ENCODE assay signal across 11 cellular contexts in genomic region chr12:54383041-54383609, GRCh38. TPM values are rescaled to one million over a fixed set of nuclear protein-coding genes. Genes with fewer than 3 reads are reported as not detected.
A peak's percentile ranks its signal among the peaks of the same experiment; 100 is the strongest.
DNase-seq lines count a peak whose midpoint lies in the region; ATAC-seq and TF ChIP-seq lines count a peak whose summit lies in the region.
"Had no signal": no experiment of that assay in that cellular context is flagged by ENCODE, and none has a peak within 500 bp of the region (broad histone marks: within the 10 kb centered on the region; RNA-seq: fewer than 3 reads in every experiment).

No MANE protein-coding gene starts in this region.

- H3K9me3 ChIP-seq in SJSA1 (replicated peaks): no peaks in the 10 kb centered on the region
- no peaks in the 10 kb centered on the region for H3K9me3 ChIP-seq in suprapubic skin
- H3K9me3 ChIP-seq: Peyer's patch had no signal

- no peaks in the 10 kb centered on the region for H3K36me3 Mint-ChIP-seq in activated naive CD4-positive, alpha-beta T cell treated with anti-CD3 and anti-CD28 coated beads for 36 hours (ENCODE audit: low read depth)

- peak overlapping the region; percentile 46; the same call in 1 of the 2 replicates for H3K27ac ChIP-seq in SJSA1
- peak overlapping the region; percentile 75 for H3K27ac ChIP-seq in suprapubic skin

- WGBS in suprapubic skin: 59% methylated on average over 3 of the region's 3 CpGs

- peak; percentile 53 for DNase-seq in activated naive CD4-positive, alpha-beta T cell treated with anti-CD3 and anti-CD28 coated beads for 36 hours
- no peak for DNase-seq in activated naive CD4-positive, alpha-beta T cell treated with Interleukin-2 at 50 U/mL for 16 hours
- peak; percentile 71 to 78 for DNase-seq in SJSA1 (ENCODE audit: low read depth in 1 of 2, low spot score in 2 of 2)
- DNase-seq in fibroblast of pulmonary artery (ENCODE audit: low read depth): peak; percentile 72
- DNase-seq in suprapubic skin (ENCODE audit: low spot score in 2 of 2): no peak
- DNase-seq in left lobe of liver (ENCODE audit: low spot score): no peak
- DNase-seq: DMS79, Peyer's patch had no signal

- no peaks in the 10 kb centered on the region for H3K27me3 Mint-ChIP-seq in activated naive CD4-positive, alpha-beta T cell treated with anti-CD3 and anti-CD28 coated beads for 36 hours (ENCODE audit: low read depth)

- CTCF ChIA-PET in activated naive CD4-positive, alpha-beta T cell treated with anti-CD3 and anti-CD28 coated beads for 36 hours (lab: Charles Lee): interaction anchor here (0.6 to 5.8 kb wide), 13 partner anchors 10 to 168 kb away, joined by 3 to 45 read pairs (median 4); no protein-coding TSS in a partner anchor

- peaks cover 29% of the 10 kb centered on the region for H3K4me1 ChIP-seq in SJSA1 (replicated peaks)
- H3K4me1 ChIP-seq in suprapubic skin: peaks cover 73% of the 10 kb centered on the region

- no peak overlapping the region for H3K4me3 ChIP-seq in SJSA1
- no peak overlapping the region for H3K4me3 ChIP-seq in fibroblast of pulmonary artery (replicated peaks; ENCODE audit: low read depth, low read length)
- no peak overlapping the region for H3K4me3 ChIP-seq in suprapubic skin
- H3K4me3 ChIP-seq: Peyer's patch had no signal

- H3K27me3 ChIP-seq in SJSA1 (replicated peaks) (no peaks in the 10 kb centered on the region), suprapubic skin (no peaks in the 10 kb centered on the region)
- H3K27me3 ChIP-seq: Peyer's patch had no signal

- ATAC-seq in HG03108 (IDR thresholded peaks at IDR 0.05; ENCODE audit: unreplicated experiment) (no peak), left lobe of liver (no peak), HG03039 (IDR thresholded peaks at IDR 0.05; ENCODE audit: unreplicated experiment) (no peak)

- H3K4me1 Mint-ChIP-seq in activated naive CD4-positive, alpha-beta T cell treated with anti-CD3 and anti-CD28 coated beads for 36 hours (ENCODE audit: low read depth): peaks cover 18% of the 10 kb centered on the region

- TF ChIP-seq POLR2A in suprapubic skin (IDR thresholded peaks at IDR 0.05): no peak

- intact Hi-C loops in activated naive CD4-positive, alpha-beta T cell treated with anti-CD3 and anti-CD28 coated beads for 36 hours (cut with micrococcal nuclease): no loop called here

- TF ChIP-seq EP300 in suprapubic skin (IDR thresholded peaks at IDR 0.05): no peak

- no peak for TF ChIP-seq CTCF in fibroblast of pulmonary artery (IDR thresholded peaks at IDR 0.05; ENCODE audit: low read length, missing control alignments)
- TF ChIP-seq CTCF in suprapubic skin (IDR thresholded peaks at IDR 0.05): no peak

- H3K36me3 ChIP-seq in SJSA1: no peaks in the 10 kb centered on the region
- H3K36me3 ChIP-seq in suprapubic skin: peaks cover 3% of the 10 kb centered on the region
- H3K36me3 ChIP-seq: Peyer's patch had no signal

- no peaks in the 10 kb centered on the region for H3K9me3 Mint-ChIP-seq in activated naive CD4-positive, alpha-beta T cell treated with anti-CD3 and anti-CD28 coated beads for 36 hours

- H3K4me3 Mint-ChIP-seq in activated naive CD4-positive, alpha-beta T cell treated with anti-CD3 and anti-CD28 coated beads for 36 hours: no peak overlapping the region

- no peak overlapping the region for H3K27ac Mint-ChIP-seq in activated naive CD4-positive, alpha-beta T cell treated with anti-CD3 and anti-CD28 coated beads for 36 hours
- H3K27ac Mint-ChIP-seq: progenitor cell of endocrine pancreas had no signal

RNA-seq across cellular contexts. Expression of gene ZNF385A, which starts 1.4 kb away (rescaled TPM):
- 1 to 10 TPM in 1 of 2 experiments, under 1 TPM in 1; 0.93 to 1.1 TPM for total RNA-seq in activated naive CD4-positive, alpha-beta T cell treated with anti-CD3 and anti-CD28 coated beads for 36 hours
- total RNA-seq in SJSA1 (2014; rRNA removed; shearing (Covaris generic)): 0.31 and 0.42 TPM in 2 replicates
- total RNA-seq in suprapubic skin (100 to 1,000 TPM in 3 of 4 donors, 10 to 100 TPM in 1; 99.5 to 134 (median 113) TPM), left lobe of liver (3.3 TPM)

RNA-seq across cellular contexts. Expression of gene GPR84, which starts 18.8 kb away (rescaled TPM):
- total RNA-seq in activated naive CD4-positive, alpha-beta T cell treated with anti-CD3 and anti-CD28 coated beads for 36 hours: 1 to 10 TPM; 1.2 TPM
- not detected in 2 replicates for total RNA-seq in SJSA1 (2014; rRNA removed; shearing (Covaris generic))
- total RNA-seq in suprapubic skin (1 to 10 TPM in 1 of 4 donors, under 1 TPM in 3; 0.38 to 1.7 (median 0.73) TPM), left lobe of liver (not detected)
- total RNA-seq: Peyer's patch, progenitor cell of endocrine pancreas had no signal

RNA-seq across cellular contexts. Expression of gene ITGA5, which starts 35.9 kb away (rescaled TPM):
- total RNA-seq in activated naive CD4-positive, alpha-beta T cell treated with anti-CD3 and anti-CD28 coated beads for 36 hours: 10 to 100 TPM; 17.9 to 18.4 TPM
- total RNA-seq in SJSA1 (2014; rRNA removed; shearing (Covaris generic)): 78.9 and 99.4 TPM in 2 replicates
- total RNA-seq in suprapubic skin (10 to 100 TPM; 16.3 to 36.4 (median 24.8) TPM), left lobe of liver (29.2 TPM)

RNA-seq across cellular contexts. Expression of gene COPZ1, which starts 58.2 kb away (rescaled TPM):
- total RNA-seq in activated naive CD4-positive, alpha-beta T cell treated with anti-CD3 and anti-CD28 coated beads for 36 hours: 100 to 1,000 TPM in 1 of 2 experiments, 10 to 100 TPM in 1; 98.0 to 105 TPM
- total RNA-seq in SJSA1 (2014; rRNA removed; shearing (Covaris generic)): 106 and 191 TPM in 2 replicates
- total RNA-seq in suprapubic skin (10 to 100 TPM; 70.9 to 89.0 (median 77.6) TPM), left lobe of liver (71.7 TPM)

Comparison
In these comparisons a context has a peak if more than half of its experiments do, and no peak if none do; other contexts are left out.
1. DNase-seq: peak in activated naive CD4-positive, alpha-beta T cell treated with anti-CD3 and anti-CD28 coated beads for 36 hours (single experiment), SJSA1 (2 of 2) and fibroblast of pulmonary artery (single experiment); none in activated naive CD4-positive, alpha-beta T cell treated with Interleukin-2 at 50 U/mL for 16 hours (single experiment), suprapubic skin (0 of 2) and left lobe of liver (single experiment).
2. RNA of gene ZNF385A, which starts 1.4 kb away (total RNA-seq): 99.5 to 134 TPM in suprapubic skin; 3.3 TPM in left lobe of liver (single experiment), 0.93 to 1.1 TPM in activated naive CD4-positive, alpha-beta T cell treated with anti-CD3 and anti-CD28 coated beads for 36 hours and 0.31 to 0.42 TPM in SJSA1; every median in the first group is over 10 times any median in the second.